ENCODE assay signal across 9 cellular contexts in genomic region chr14:91009501-91010152, GRCh38. TPM values are rescaled to one million over a fixed set of nuclear protein-coding genes. Genes with fewer than 3 reads are reported as not detected.
DNase-seq lines count a peak whose midpoint lies in the region; ATAC-seq and TF ChIP-seq lines count a peak whose summit lies in the region.
"Had no signal": no experiment of that assay in that cellular context is flagged by ENCODE, and none has a peak within 500 bp of the region (broad histone marks: within the 10 kb centered on the region; RNA-seq: fewer than 3 reads in every experiment).

No MANE protein-coding gene starts in this region.

- H2BK5ac ChIP-seq in trophoblast cell (ENCODE audit: low read depth, low read length, poor library complexity), result no peak overlapping the region

- CTCF ChIA-PET in T-cell (lab: Charles Lee), result interaction anchor here in 1 of 2 donors (0.6 kb wide), 1 partner anchor 390 kb away, joined by 3 read pairs; no protein-coding TSS in a partner anchor

- H3K4me1 ChIP-seq in trophoblast cell (ENCODE audit: control insufficient read depth in 1 of 2, insufficient read depth in 2 of 2, low read length in 2 of 2) (peaks cover 2% of the 10 kb centered on the region in 2 experiments), tibial nerve (peaks cover 0 to 28% (median 3%) of the 10 kb centered on the region in 4 donors)

- H2BK120ac ChIP-seq in trophoblast cell (ENCODE audit: insufficient read depth, low read length, poor library complexity), result no peak overlapping the region

- H3K9me3 ChIP-seq in trophoblast cell (ENCODE audit: insufficient read depth, low read depth, low read length) (no peaks in the 10 kb centered on the region), tibial nerve (no peaks in the 10 kb centered on the region)

- H3K27ac Mint-ChIP-seq in activated T-cell treated with anti-CD3 and anti-CD28 coated beads, Interleukin-2, amount 50 U/mL, for 24 hours, result peak overlapping the region; percentile 13
- H3K27ac Mint-ChIP-seq in T-cell, result peak overlapping the region; percentile 20 to 34

- H3K36me3 Mint-ChIP-seq in activated T-cell treated with anti-CD3 and anti-CD28 coated beads, Interleukin-2, amount 50 U/mL, for 24 hours (ENCODE audit: low read depth), result no peaks in the 10 kb centered on the region
- H3K36me3 Mint-ChIP-seq in T-cell, result no peaks in the 10 kb centered on the region

- H3K9ac ChIP-seq in trophoblast cell (ENCODE audit: low read length), result no peak overlapping the region

- no peaks in the 10 kb centered on the region for H3K79me2 ChIP-seq in trophoblast cell (ENCODE audit: control insufficient read depth, insufficient read depth, low read length, poor library complexity)

- no peak overlapping the region for H4K91ac ChIP-seq in trophoblast cell (ENCODE audit: low read depth, low read length)

- H3K4me2 ChIP-seq in trophoblast cell (ENCODE audit: low read length), result no peak overlapping the region

- ATAC-seq in HG03025 (IDR thresholded peaks at IDR 0.05; ENCODE audit: low FRiP score, unreplicated experiment), result peak; percentile 89
- ATAC-seq in T-cell (replicated peaks in 1 of 4), result peak; percentile 58 to 83 (median 70)

- H3K27me3 Mint-ChIP-seq in activated T-cell treated with anti-CD3 and anti-CD28 coated beads, Interleukin-2, amount 50 U/mL, for 24 hours, result no peaks in the 10 kb centered on the region
- no peaks in the 10 kb centered on the region for H3K27me3 Mint-ChIP-seq in T-cell

- no peaks in the 10 kb centered on the region for H3K9me3 Mint-ChIP-seq in activated T-cell treated with anti-CD3 and anti-CD28 coated beads, Interleukin-2, amount 50 U/mL, for 24 hours
- no peaks in the 10 kb centered on the region for H3K9me3 Mint-ChIP-seq in T-cell

- no peak overlapping the region for H3K14ac ChIP-seq in trophoblast cell (ENCODE audit: low read length)

- H3K18ac ChIP-seq in trophoblast cell (ENCODE audit: low read length), result no peak overlapping the region

- H3K4ac ChIP-seq in trophoblast cell (ENCODE audit: low read depth, low read length), result no peak overlapping the region

- H2AK5ac ChIP-seq in trophoblast cell (ENCODE audit: low read length), result no peak overlapping the region

- no peak for DNase-seq in activated T-cell treated with anti-CD3 and anti-CD28 coated beads, Interleukin-2, amount 50 U/mL, for 24 hours
- DNase-seq in activated T-cell treated with anti-CD3 and anti-CD28 coated beads, Interleukin-2, amount 50 U/mL, for 1 hour, result no peak
- DNase-seq in T-cell (no peak), trophoblast cell (peak; percentile 36 to 68), DMS53 (lab: John Stamatoyannopoulos, UW) (no peak), NCI-H526 (lab: John Stamatoyannopoulos, UW) (no peak), tibial nerve (ENCODE audit: low spot score in 2 of 2) (no peak)

- POLR2A ChIA-PET in T-cell (lab: Charles Lee), result interaction anchor here in 1 of 2 donors (0.6 kb wide), 1 partner anchor 66 kb away, joined by 4 read pairs; no protein-coding TSS in a partner anchor

- H4K8ac ChIP-seq in trophoblast cell (ENCODE audit: low read depth, low read length), result no peak overlapping the region

- H3K36me3 ChIP-seq in trophoblast cell (ENCODE audit: control insufficient read depth in 1 of 2, insufficient read depth in 2 of 2, low read length in 2 of 2), result no peaks in the 10 kb centered on the region
- H3K36me3 ChIP-seq in tibial nerve, result no peaks in the 10 kb centered on the region

- peaks cover 40% of the 10 kb centered on the region for H3K4me1 Mint-ChIP-seq in activated T-cell treated with anti-CD3 and anti-CD28 coated beads, Interleukin-2, amount 50 U/mL, for 24 hours (ENCODE audit: low read depth)
- H3K4me1 Mint-ChIP-seq in T-cell, result peaks cover 42 to 47% (median 43%) of the 10 kb centered on the region in 3 donors

- no CpG with 5 or more reads among the region's 3 CpGs for WGBS in trophoblast cell (ENCODE audit: extremely low coverage, insufficient coverage, insufficient read length)
- WGBS in tibial nerve, 2 donors, result 84 to 93% methylated on average over 3 of the region's 3 CpGs

- H3K27me3 ChIP-seq in trophoblast cell (ENCODE audit: insufficient read depth, low read length) (no peaks in the 10 kb centered on the region), tibial nerve (no peaks in the 10 kb centered on the region)

- H2BK12ac ChIP-seq in trophoblast cell (ENCODE audit: low read length), result no peak overlapping the region

- no peak overlapping the region for H3K27ac ChIP-seq in trophoblast cell (ENCODE audit: low read depth, low read length)
- peak overlapping the region in 1 of 4 donors; percentile 5 for H3K27ac ChIP-seq in tibial nerve
- H3K27ac ChIP-seq: SK-N-MC had no signal

- TF ChIP-seq CTCF in tibial nerve (IDR thresholded peaks at IDR 0.05), result no peak

- H3K79me1 ChIP-seq in trophoblast cell (ENCODE audit: low read length), result no peaks in the 10 kb centered on the region

- no peak overlapping the region for H4K12ac ChIP-seq in trophoblast cell (ENCODE audit: low read depth, low read length)

- H2AFZ ChIP-seq in trophoblast cell (ENCODE audit: insufficient read depth, low read length, poor library complexity), result no peak overlapping the region

- H3K23ac ChIP-seq in trophoblast cell (ENCODE audit: low read length), result no peak overlapping the region

- peak overlapping the region; percentile 4 for H3K4me3 Mint-ChIP-seq in activated T-cell treated with anti-CD3 and anti-CD28 coated beads, Interleukin-2, amount 50 U/mL, for 24 hours
- H3K4me3 Mint-ChIP-seq in T-cell, result peak overlapping the region in 2 of 3 donors; percentile 13 to 33

- TF ChIP-seq EP300 in tibial nerve (IDR thresholded peaks at IDR 0.05), result no peak

- H3K4me3 ChIP-seq in trophoblast cell (ENCODE audit: low read depth, low read length), result no peak overlapping the region
- H3K4me3 ChIP-seq in tibial nerve, result no peak overlapping the region
- H3K4me3 ChIP-seq: SK-N-MC had no signal

- TF ChIP-seq POLR2A in tibial nerve (IDR thresholded peaks at IDR 0.05), result no peak

RNA-seq across cellular contexts. Expression of gene RPS6KA5, which starts 50.8 kb away (rescaled TPM):
- total RNA-seq in T-cell, result 10 to 100 TPM; 28.8 to 39.8 (median 35.3) TPM
- 15.7 and 15.9 TPM in 2 replicates for polyA plus RNA-seq in trophoblast cell (2013)
- total RNA-seq in tibial nerve, result 10 to 100 TPM in 2 of 4 donors, 1 to 10 TPM in 2; 8.4 to 12.7 (median 10.1) TPM

Comparison
In these comparisons a context has a peak if more than half of its experiments do, and no peak if none do; other contexts are left out.
1. DNase-seq: peak in trophoblast cell (2 of 2); none in activated T-cell treated with anti-CD3 and anti-CD28 coated beads, Interleukin-2, amount 50 U/mL, for 24 hours (single experiment), activated T-cell treated with anti-CD3 and anti-CD28 coated beads, Interleukin-2, amount 50 U/mL, for 1 hour (single experiment), T-cell (0 of 34), DMS53 (single experiment), NCI-H526 (0 of 2) and tibial nerve (0 of 2).